22 cellular contexts compared by ENCODE assay signal in the genomic region with DNA sequence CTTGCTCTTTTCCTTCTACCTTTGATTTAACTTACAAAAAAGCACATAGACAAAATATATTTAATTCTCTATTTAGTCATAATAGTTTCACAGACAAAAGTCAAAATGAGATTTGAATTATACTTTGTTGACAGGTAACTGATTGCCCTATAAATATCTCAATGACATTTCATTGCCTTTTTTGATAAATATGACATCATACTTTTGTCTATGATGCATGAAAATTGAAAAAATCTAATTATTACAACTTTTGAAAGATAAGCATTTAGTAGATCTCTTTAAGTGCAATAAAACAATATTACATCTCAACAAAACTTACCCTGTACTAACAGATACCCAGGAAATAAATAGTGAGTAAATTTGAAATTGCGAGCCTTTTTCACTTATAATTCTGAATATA.
A peak's percentile ranks its signal among the peaks of the same experiment; 100 is the strongest.
DNase-seq lines count a peak whose midpoint lies in the region; ATAC-seq, FAIRE-seq and TF ChIP-seq lines count a peak whose summit lies in the region.
"Had no signal": no experiment of that assay in that cellular context is flagged by ENCODE, and none has a peak within 500 bp of the region (broad histone marks: within the 10 kb centered on the region; RNA-seq: fewer than 3 reads in every experiment).

No MANE protein-coding gene starts in this region.

- H3K4me3 Mint-ChIP-seq in nephron progenitor cell = no peak overlapping the region
- H3K4me3 Mint-ChIP-seq: B cell; CD4-positive, alpha-beta T cell; CD8-positive, alpha-beta T cell had no signal

- H3K79me2 ChIP-seq in HepG2 (ENCODE audit: insufficient read depth, low read length) = no peaks in the 10 kb centered on the region
- no peaks in the 10 kb centered on the region for H3K79me2 ChIP-seq in GM12878 (ENCODE audit: control insufficient read depth, insufficient read depth, low read length)

- H3K27ac ChIP-seq in HepG2 (ENCODE audit: extremely low read length, insufficient read depth, low read length) = no peak overlapping the region
- H3K27ac ChIP-seq in right lobe of liver = no peak overlapping the region
- no peak overlapping the region for H3K27ac ChIP-seq in GM12878 (ENCODE audit: control insufficient read depth, insufficient read depth)
- H3K27ac ChIP-seq in kidney (ENCODE audit: low read depth in 2 of 2, low read length in 2 of 2) = no peak overlapping the region
- H3K27ac ChIP-seq: 22Rv1; A549; BLaER1 treated with 17β-estradiol and CSF1 and Interleukin-3, amounts not matched to agents 10 nM and 100 nM; C4-2B had no signal

- TF ChIP-seq CTCF in HepG2 (CRISPR knock-in tag; IDR thresholded peaks at IDR 0.05) (no peak), right lobe of liver (IDR thresholded peaks at IDR 0.05) (no peak), GM12878 (IDR thresholded peaks at IDR 0.05 in 2 of 3, conservative IDR thresholded peaks at IDR 0.05 in 1 of 3; ENCODE audit: control insufficient read depth in 2 of 3, extremely low read depth in 1 of 3, insufficient read depth in 1 of 3, low read depth in 3 of 3, low read length in 3 of 3) (no peak), kidney (IDR thresholded peaks at IDR 0.05; ENCODE audit: borderline replicate concordance, extremely low read depth, insufficient read depth) (no peak), nephron progenitor cell (IDR thresholded peaks at IDR 0.05) (no peak), GM10266 (IDR thresholded peaks at IDR 0.05; ENCODE audit: control insufficient read depth, insufficient read depth, low read depth, missing control alignments) (no peak)

- TF ChIP-seq POLR2A in HepG2 (IDR thresholded peaks at IDR 0.05; ENCODE audit: insufficient read depth in 1 of 2, low read depth in 2 of 2, low read length in 2 of 2) = no peak
- no peak for TF ChIP-seq POLR2A in right lobe of liver (IDR thresholded peaks at IDR 0.05)
- no peak for TF ChIP-seq POLR2A in GM12878 (IDR thresholded peaks at IDR 0.05; ENCODE audit: low read depth, low read length)

- H3K9me3 ChIP-seq in HepG2 (ENCODE audit: low read length) (no peaks in the 10 kb centered on the region), right lobe of liver (no peaks in the 10 kb centered on the region), GM12878 (replicated peaks; ENCODE audit: control insufficient read depth, insufficient read depth, low read length) (no peaks in the 10 kb centered on the region), kidney (ENCODE audit: control insufficient read depth in 1 of 2, low read length in 2 of 2) (no peaks in the 10 kb centered on the region)
- H3K9me3 ChIP-seq: A549; BLaER1 treated with 17β-estradiol and CSF1 and Interleukin-3, amounts not matched to agents 10 nM and 100 nM; Caco-2 had no signal

- H3K9me3 Mint-ChIP-seq in nephron progenitor cell = no peaks in the 10 kb centered on the region
- H3K9me3 Mint-ChIP-seq: CD4-positive, alpha-beta T cell; CD8-positive, alpha-beta T cell had no signal

- TF ChIP-seq RAD21 in HepG2 (CRISPR knock-in tag; IDR thresholded peaks at IDR 0.05) (no peak), GM12878 (IDR thresholded peaks at IDR 0.05; ENCODE audit: insufficient read depth, low read depth, low read length) (no peak)

- in situ Hi-C loops in HepG2 (cut with HindIII; ENCODE audit: extremely low pct_ligation_motif_present, low pct_unique_long_range_greater_than_20kb) = loop anchor here (5.0 kb wide), 1 partner anchor 476 kb away; no protein-coding TSS in a partner anchor
- in situ Hi-C loops in GM12878 (cut with MboI) = no loop called here

- no peaks in the 10 kb centered on the region for H3K36me3 ChIP-seq in HepG2 (replicated peaks in 1 of 2; ENCODE audit: control insufficient read depth in 1 of 2, insufficient read depth in 2 of 2, low read length in 2 of 2)
- no peaks in the 10 kb centered on the region for H3K36me3 ChIP-seq in right lobe of liver
- H3K36me3 ChIP-seq in GM12878 (ENCODE audit: control insufficient read depth in 2 of 2, insufficient read depth in 2 of 2, low read length in 1 of 2) = no peaks in the 10 kb centered on the region
- H3K36me3 ChIP-seq in kidney (ENCODE audit: control insufficient read depth in 1 of 2, insufficient read depth in 2 of 2, low read length in 2 of 2) = no peaks in the 10 kb centered on the region
- H3K36me3 ChIP-seq: BLaER1 treated with 17β-estradiol and CSF1 and Interleukin-3, amounts not matched to agents 10 nM and 100 nM had no signal

- CTCF ChIA-PET in HepG2 (lab: Yijun Ruan, JAX; ENCODE audit: low intra/inter-chr PET ratio, low total read pairs) = interaction anchor here (2.5 kb wide), 1 partner anchor 477 kb away, joined by 11 read pairs; no protein-coding TSS in a partner anchor
- CTCF ChIA-PET in GM12878 (lab: Yijun Ruan, JAX) = interaction anchor here (5.1 kb wide), 1 partner anchor 502 kb away, joined by 111 read pairs; the partner anchor contains the start of gene ZBBX

- ATAC-seq in HepG2 (no peak), right lobe of liver (no peak), GM12878 (no peak), GM18498 (IDR thresholded peaks at IDR 0.05; ENCODE audit: unreplicated experiment) (no peak)
- ATAC-seq: A549; CD8-positive, alpha-beta T cell had no signal

- FAIRE-seq in HepG2 (lab: Jason Lieb, UNC) = no peak
- FAIRE-seq in GM12878 (lab: Jason Lieb, UNC) = no peak
- FAIRE-seq in endometrium (lab: Jason Lieb, UNC) = peak; percentile 12
- FAIRE-seq in kidney (lab: Jason Lieb, UNC) = peak; percentile 27
- FAIRE-seq: A549, D721Med, GM12891, GM18507 had no signal

- WGBS in HepG2 (ENCODE audit: low lambda C conversion rate) = 44% methylated on average over 1 of the region's 1 CpG
- WGBS in right lobe of liver (ENCODE audit: insufficient coverage, low coverage, low lambda C conversion rate, missing lambda C conversion rate) = 79% methylated on average over 1 of the region's 1 CpG
- WGBS in GM12878 (ENCODE audit: insufficient coverage, insufficient replicate concordance, low lambda C conversion rate, missing lambda C conversion rate) = 91% methylated on average over 1 of the region's 1 CpG

- no peak overlapping the region for H3K27ac Mint-ChIP-seq in nephron progenitor cell
- H3K27ac Mint-ChIP-seq: B cell; CD4-positive, alpha-beta T cell; CD8-positive, alpha-beta T cell had no signal

- BruUV-seq in HepG2 (replicated peaks; lab: Mats Ljungman, UMichigan) (no TSS peak), GM12878 (replicated peaks; lab: Mats Ljungman, UMichigan) (no TSS peak)

- intact Hi-C loops in HepG2 (cut with micrococcal nuclease; ENCODE audit: unreplicated experiment) = loop anchor here (2.0 kb wide), 1 partner anchor 149 kb away; the partner anchor contains the start of genes PDCD10 and SERPINI1
- intact Hi-C loops in right lobe of liver (cut with DNase I) = no loop called here
- intact Hi-C loops in GM12878 (cut with micrococcal nuclease; ENCODE audit: unreplicated experiment) = loop anchor here (5.0 to 10.0 kb wide), 2 partner anchors 151 to 279 kb away; partner anchors contain the start of gene PDCD10
- intact Hi-C loops in kidney (cut with DNase I) = no loop called here

- H3K27me3 ChIP-seq in HepG2 (ENCODE audit: control insufficient read depth in 1 of 2, insufficient read depth in 2 of 2, low read length in 2 of 2) (no peaks in the 10 kb centered on the region; a peak in 1 of 5 replicates), right lobe of liver (no peaks in the 10 kb centered on the region), GM12878 (replicated peaks in 1 of 2; ENCODE audit: control insufficient read depth in 2 of 2, insufficient read depth in 2 of 2, low read length in 1 of 2) (peaks cover 0 to 3% of the 10 kb centered on the region in 2 experiments; a peak in 1 of 4 replicates)
- H3K27me3 ChIP-seq: BLaER1 treated with 17β-estradiol and CSF1 and Interleukin-3, amounts not matched to agents 10 nM and 100 nM had no signal

- RAD21 ChIA-PET in GM12878 (lab: Charles Lee; ENCODE audit: unreplicated experiment) = interaction anchor here (1.9 to 4.3 kb wide), 2 partner anchors 307 to 502 kb away, joined by 4 to 65 read pairs; partner anchors contain the start of gene ZBBX

- no peaks in the 10 kb centered on the region for H4K20me1 ChIP-seq in HepG2 (ENCODE audit: insufficient read depth, low read length)
- no peaks in the 10 kb centered on the region for H4K20me1 ChIP-seq in GM12878 (ENCODE audit: control insufficient read depth, insufficient read depth)
- H4K20me1 ChIP-seq: BLaER1 treated with 17β-estradiol and CSF1 and Interleukin-3, amounts not matched to agents 10 nM and 100 nM had no signal

- no peaks in the 10 kb centered on the region for H3K4me1 Mint-ChIP-seq in nephron progenitor cell

- POLR2A ChIA-PET in HepG2 (lab: Yijun Ruan, JAX) = no interaction called here
- POLR2A ChIA-PET in GM12878 (lab: Charles Lee) = no interaction called here

- H3K27me3 Mint-ChIP-seq in nephron progenitor cell (ENCODE audit: low read depth, poor library complexity) = no peaks in the 10 kb centered on the region

- DNase-seq in HepG2 (ENCODE audit: low spot score) (no peak), right lobe of liver (no peak), GM12878 (ENCODE audit: low read depth, low spot score) (no peak), kidney (no peak), nephron progenitor cell (no peak), GM10266 (ENCODE audit: extremely low spot score) (no peak)
- DNase-seq: Caco-2; Calu3; CD4-positive, alpha-beta T cell; CD8-positive, alpha-beta T cell; DMS79 treated with DMSO at 0.1 percent for 48 hours; GF-D8 had no signal

- H3K4me2 ChIP-seq in HepG2 (ENCODE audit: low read depth, low read length) (no peak overlapping the region), GM12878 (ENCODE audit: control insufficient read depth, insufficient read depth) (no peak overlapping the region)
- H3K4me2 ChIP-seq: A549; BLaER1 treated with 17β-estradiol and CSF1 and Interleukin-3, amounts not matched to agents 10 nM and 100 nM had no signal

- no peaks in the 10 kb centered on the region for H3K36me3 Mint-ChIP-seq in nephron progenitor cell (ENCODE audit: low read depth)
- H3K36me3 Mint-ChIP-seq: CD8-positive, alpha-beta T cell had no signal

- H3K9ac ChIP-seq in HepG2 (ENCODE audit: insufficient read depth, low read depth, low read length) = no peak overlapping the region
- no peak overlapping the region for H3K9ac ChIP-seq in GM12878 (ENCODE audit: control insufficient read depth, insufficient read depth, low read length)
- H3K9ac ChIP-seq in kidney (ENCODE audit: low read length in 2 of 2) = no peak overlapping the region
- H3K9ac ChIP-seq: BLaER1 treated with 17β-estradiol and CSF1 and Interleukin-3, amounts not matched to agents 10 nM and 100 nM had no signal

- no peak for TF ChIP-seq EP300 in HepG2 (IDR thresholded peaks at IDR 0.05; ENCODE audit: low read depth in 2 of 2, low read length in 2 of 2)
- no peak for TF ChIP-seq EP300 in HepG2 (CRISPR knock-in tag; IDR thresholded peaks at IDR 0.05; ENCODE audit: borderline replicate concordance)
- no peak for TF ChIP-seq EP300 in GM12878 (IDR thresholded peaks at IDR 0.05; ENCODE audit: borderline replicate concordance in 1 of 2, control insufficient read depth in 1 of 2, low read depth in 2 of 2, low read length in 2 of 2)

- H2AFZ ChIP-seq in HepG2 (ENCODE audit: low read length) (no peak overlapping the region), GM12878 (ENCODE audit: control insufficient read depth, low read depth, low read length) (no peak overlapping the region)

- H3K4me1 ChIP-seq in HepG2 (ENCODE audit: insufficient read depth, low read length) = peaks cover 12% of the 10 kb centered on the region
- peaks cover 0 to 9% (median 0%) of the 10 kb centered on the region in 4 donors for H3K4me1 ChIP-seq in right lobe of liver
- H3K4me1 ChIP-seq in GM12878 (ENCODE audit: control insufficient read depth, insufficient read depth, low read length) = no peaks in the 10 kb centered on the region
- no peaks in the 10 kb centered on the region for H3K4me1 ChIP-seq in kidney (ENCODE audit: control insufficient read depth in 1 of 2, insufficient read depth in 1 of 2, low read depth in 1 of 2, low read length in 2 of 2)
- H3K4me1 ChIP-seq: Caco-2 had no signal

- no peak overlapping the region for H3K4me3 ChIP-seq in HepG2 (replicated peaks in 1 of 3; ENCODE audit: insufficient read depth in 1 of 3, low read depth in 2 of 3, low read length in 3 of 3)
- no peak overlapping the region for H3K4me3 ChIP-seq in right lobe of liver
- no peak overlapping the region for H3K4me3 ChIP-seq in GM12878
- no peak overlapping the region for H3K4me3 ChIP-seq in kidney (ENCODE audit: low read length in 2 of 2)
- H3K4me3 ChIP-seq: A549; BLaER1 treated with 17β-estradiol and CSF1 and Interleukin-3, amounts not matched to agents 10 nM and 100 nM had no signal

- SMC1A ChIA-PET in GM12878 (lab: Charles Lee; ENCODE audit: uncharacterized antibody, unreplicated experiment) = interaction anchor here (1.3 to 2.8 kb wide), 2 partner anchors 22 to 143 kb away, joined by 3 to 13 read pairs; no protein-coding TSS in a partner anchor

Comparison
In these comparisons a context has a peak if more than half of its experiments do, and no peak if none do; other contexts are left out.
1. intact Hi-C loops: an anchor here in HepG2 (2.0 kb wide) and GM12878 (5.0 to 10.0 kb wide); none called in right lobe of liver and kidney.